26 cellular contexts compared by ENCODE assay signal in the genomic region with DNA sequence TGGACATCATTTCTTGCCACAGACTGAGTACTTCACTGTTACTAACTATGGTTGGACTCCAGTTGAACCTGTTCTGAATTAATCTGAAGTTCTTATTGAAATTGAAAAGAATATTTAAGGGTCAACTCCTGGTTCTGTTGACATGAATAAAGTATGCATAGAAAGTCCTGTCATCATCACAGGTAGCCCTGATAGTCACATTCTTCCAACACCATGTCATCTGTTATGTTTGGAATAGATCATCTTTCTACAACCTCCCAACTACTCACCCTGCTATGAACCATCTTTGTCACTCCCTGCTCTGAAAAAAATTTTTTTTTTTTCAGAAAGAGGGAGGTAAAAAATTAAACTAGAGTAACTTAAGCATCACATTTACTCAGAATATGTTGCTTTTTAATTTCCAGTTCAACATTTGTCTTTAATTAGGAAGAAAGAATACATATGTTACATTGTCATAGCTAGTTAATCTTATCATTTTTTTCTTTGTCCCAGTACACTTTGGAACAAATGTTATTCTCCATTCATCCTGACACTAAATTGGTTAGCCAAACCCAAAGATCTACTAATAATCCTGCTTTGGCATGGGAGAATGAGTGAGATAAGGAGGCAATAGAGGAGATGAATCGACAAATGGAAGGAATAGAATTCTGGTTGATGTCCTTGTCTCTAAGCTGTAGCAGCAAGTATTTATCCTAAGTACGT.
"Had no signal": no experiment of that assay in that cellular context is flagged by ENCODE, and none has a peak within 500 bp of the region (broad histone marks: within the 10 kb centered on the region; RNA-seq: fewer than 3 reads in every experiment).

No MANE protein-coding gene starts in this region.

- H3K4me1 Mint-ChIP-seq: activated CD4-positive, alpha-beta T cell treated with anti-CD3 and anti-CD28 coated beads, Interleukin-2, amount 10 ng/mL, durations not matched to agents 7 days and 5 days; activated T-helper 17 cell treated with anti-CD3 and anti-CD28 coated beads, Interleukin-2, amount 50 U/mL, for 72 hours; brain had no signal

- H3K27me3 Mint-ChIP-seq: activated CD4-positive, alpha-beta T cell treated with anti-CD3 and anti-CD28 coated beads, Interleukin-2, amount 10 ng/mL, durations not matched to agents 7 days and 5 days; activated T-cell treated with anti-CD3 and anti-CD28 coated beads, Interleukin-2, amount 50 U/mL, for 24 hours; activated T-helper 17 cell treated with anti-CD3 and anti-CD28 coated beads, Interleukin-2, amount 50 U/mL, for 72 hours; brain; effector memory CD8-positive, alpha-beta T cell; natural killer cell treated with Interleukin-12 subunit alpha and Interleukin-12 subunit beta and Interleukin-15 and Interleukin-18, amount 100 ng/mL, for 72 hours; progenitor cell of endocrine pancreas had no signal

- H3K27ac Mint-ChIP-seq: activated CD4-positive, alpha-beta T cell treated with anti-CD3 and anti-CD28 coated beads, Interleukin-2, amount 10 ng/mL, durations not matched to agents 7 days and 5 days; activated CD8-positive, alpha-beta T cell treated with anti-CD3 and anti-CD28 coated beads, Interleukin-2, amount 10 ng/mL, durations not matched to agents 7 days and 5 days; activated naive CD4-positive, alpha-beta T cell treated with anti-CD3 and anti-CD28 coated beads, Interleukin-2, amount 50 U/mL, for 72 hours; activated T-cell treated with anti-CD3 and anti-CD28 coated beads, Interleukin-2, amount 50 U/mL, for 24 hours; activated T-helper 17 cell treated with anti-CD3 and anti-CD28 coated beads, Interleukin-2, amount 50 U/mL, for 72 hours; brain; effector memory CD8-positive, alpha-beta T cell; natural killer cell treated with Interleukin-12 subunit alpha and Interleukin-12 subunit beta and Interleukin-15 and Interleukin-18, amount 100 ng/mL, for 72 hours; progenitor cell of endocrine pancreas had no signal

- H3K4me3 Mint-ChIP-seq: activated CD4-positive, alpha-beta T cell treated with anti-CD3 and anti-CD28 coated beads, Interleukin-2, amount 10 ng/mL, durations not matched to agents 7 days and 5 days; activated CD8-positive, alpha-beta T cell treated with anti-CD3 and anti-CD28 coated beads, Interleukin-2, amount 10 ng/mL, durations not matched to agents 7 days and 5 days; activated T-cell treated with anti-CD3 and anti-CD28 coated beads, Interleukin-2, amount 50 U/mL, for 24 hours; activated T-helper 17 cell treated with anti-CD3 and anti-CD28 coated beads, Interleukin-2, amount 50 U/mL, for 72 hours; brain; effector memory CD8-positive, alpha-beta T cell; natural killer cell treated with Interleukin-12 subunit alpha and Interleukin-12 subunit beta and Interleukin-15 and Interleukin-18, amount 100 ng/mL, for 72 hours had no signal

- H3K27ac ChIP-seq: heart right ventricle, left ventricle myocardium inferior, sigmoid colon, thyroid gland, upper lobe of right lung, WERI-Rb-1 had no signal

- H3K36me3 Mint-ChIP-seq: activated naive CD4-positive, alpha-beta T cell treated with anti-CD3 and anti-CD28 coated beads, Interleukin-2, amount 50 U/mL, for 72 hours; natural killer cell treated with Interleukin-12 subunit alpha and Interleukin-12 subunit beta and Interleukin-15 and Interleukin-18, amount 100 ng/mL, for 72 hours had no signal

- H3K4me3 ChIP-seq: heart right ventricle, left ventricle myocardium inferior, sigmoid colon, thyroid gland, upper lobe of right lung had no signal

- H3K4me1 ChIP-seq: heart right ventricle, left ventricle myocardium inferior, sigmoid colon, thyroid gland, upper lobe of right lung had no signal

- ATAC-seq: activated CD8-positive, alpha-beta T cell treated with anti-CD3 and anti-CD28 coated beads, Interleukin-2, amount 10 ng/mL, durations not matched to agents 7 days and 5 days; activated naive CD4-positive, alpha-beta T cell treated with anti-CD3 and anti-CD28 coated beads, Interleukin-2, amount 50 U/mL, for 72 hours; activated T-helper 17 cell treated with anti-CD3 and anti-CD28 coated beads, Interleukin-2, amount 50 U/mL, for 72 hours; effector memory CD8-positive, alpha-beta T cell; heart right ventricle; natural killer cell treated with Interleukin-12 subunit alpha and Interleukin-12 subunit beta and Interleukin-15 and Interleukin-18, amount 100 ng/mL, for 72 hours; stimulated activated naive CD8-positive, alpha-beta T cell treated with anti-CD3 and anti-CD28 coated beads, Interleukin-15, Interleukin-2, amounts not matched to agents 100 U/mL and 50 U/mL, for 24 hours; upper lobe of right lung had no signal

- H3K9me3 Mint-ChIP-seq: activated CD4-positive, alpha-beta T cell treated with anti-CD3 and anti-CD28 coated beads, Interleukin-2, amount 10 ng/mL, durations not matched to agents 7 days and 5 days had no signal

- H3K27me3 ChIP-seq: heart right ventricle, sigmoid colon, thyroid gland, upper lobe of right lung had no signal

- H3K9me3 ChIP-seq: heart right ventricle, left ventricle myocardium inferior, thyroid gland, upper lobe of right lung had no signal

- FAIRE-seq: colon, endothelial cell of umbilical vein, kidney had no signal

- H3K36me3 ChIP-seq: heart right ventricle, left ventricle myocardium inferior, sigmoid colon, thyroid gland, upper lobe of right lung, WERI-Rb-1 had no signal

- DNase-seq: activated CD4-positive, alpha-beta T cell treated with anti-CD3 and anti-CD28 coated beads, Interleukin-2, amount 10 ng/mL, durations not matched to agents 7 days and 5 days; activated CD4-positive, CD25-positive, alpha-beta regulatory T cell treated with anti-CD3 and anti-CD28 coated beads, Interleukin-2, amount 50 U/mL, for 72 hours; activated CD8-positive, alpha-beta T cell treated with anti-CD3 and anti-CD28 coated beads, Interleukin-2, amount 10 ng/mL, durations not matched to agents 7 days and 5 days; activated T-cell treated with anti-CD3 and anti-CD28 coated beads, Interleukin-2, amount 50 U/mL, for 24 hours; aorta; central memory CD4-positive, alpha-beta T cell; effector memory CD8-positive, alpha-beta T cell; heart right ventricle; kidney; left ventricle myocardium inferior; retina; sigmoid colon; stimulated activated CD4-positive, alpha-beta T cell treated with anti-CD3 and anti-CD28 coated beads, Interleukin-4, amount 100 ng/mL, for 1 hour; stimulated activated naive CD8-positive, alpha-beta T cell treated with anti-CD3 and anti-CD28 coated beads, Interleukin-15, Interleukin-2, amounts not matched to agents 100 U/mL and 50 U/mL, for 24 hours; substantia nigra; T-helper 2 cell; thyroid gland; upper lobe of right lung; WERI-Rb-1 had no signal
